ENCODE assay signal across 1 cellular context in the genomic region with DNA sequence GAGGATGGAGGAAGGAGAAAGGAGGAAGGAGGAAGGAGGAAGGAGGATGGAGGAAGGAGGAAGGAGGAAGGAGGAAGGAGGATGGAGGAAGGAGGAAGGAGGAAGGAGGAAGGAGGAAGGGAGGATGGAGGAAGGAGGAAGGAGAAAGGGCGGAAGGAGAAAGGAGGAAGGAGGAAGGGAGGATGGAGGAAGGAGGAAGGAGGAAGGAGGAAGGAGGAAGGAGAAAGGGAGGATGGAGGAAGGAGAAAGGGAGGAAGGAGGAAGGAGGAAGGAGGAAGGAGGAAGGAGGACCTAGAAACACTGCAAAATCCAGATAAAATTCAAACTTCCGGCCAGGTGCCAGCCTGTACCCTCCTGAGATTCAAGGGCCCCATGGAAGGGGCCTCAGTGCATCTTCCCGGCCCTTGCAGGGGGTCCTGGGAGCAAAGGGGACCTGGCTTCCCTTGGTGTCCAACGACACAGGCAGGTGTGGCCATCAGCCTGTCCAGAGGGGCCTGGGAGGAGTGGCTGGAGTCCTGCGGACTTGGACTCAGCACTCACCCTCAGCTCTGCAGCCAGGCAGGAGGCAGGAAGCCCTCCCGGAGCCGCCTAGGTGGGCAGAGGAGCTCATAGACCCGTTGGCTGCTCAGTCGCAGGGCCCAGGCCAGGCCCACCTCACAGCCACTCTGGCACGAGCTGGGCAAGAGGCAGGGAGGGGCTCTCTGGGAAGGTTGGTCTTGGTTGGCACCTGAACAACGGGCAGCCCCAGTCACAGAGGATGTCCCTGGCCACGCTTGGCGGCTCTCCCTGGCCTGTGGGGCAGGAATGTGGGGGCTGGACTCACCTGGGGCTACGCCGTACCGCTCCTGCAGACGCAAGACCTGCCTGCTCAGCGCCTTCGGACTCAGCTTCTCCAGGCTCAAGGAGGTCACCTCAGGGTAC.
TF ChIP-seq lines count a peak whose summit lies in the region.

No MANE protein-coding gene starts in this region.

TF ChIP-seq in K562, 482 proteins besides CTCF, POLR2A, EP300 and RAD21:
- TF ChIP-seq ZNF764 (CRISPR knock-in tag; IDR thresholded peaks at IDR 0.05; ENCODE audit: low read depth) (no peak), ETV6 (IDR thresholded peaks at IDR 0.05; ENCODE audit: borderline replicate concordance in 1 of 2, low read depth in 2 of 2, low read length in 1 of 2) (peak; percentile 53 to 64; a peak in 2 of 4 replicates), ETV6 (CRISPR knock-in tag; IDR thresholded peaks at IDR 0.05; ENCODE audit: borderline replicate concordance) (no peak), PCBP2 (IDR thresholded peaks at IDR 0.05; ENCODE audit: low read depth, low read length, poor library complexity, severe bottlenecking) (peak; percentile 64)
